Comparison of ENCODE assay signal across 20 cellular contexts in the genomic region with DNA sequence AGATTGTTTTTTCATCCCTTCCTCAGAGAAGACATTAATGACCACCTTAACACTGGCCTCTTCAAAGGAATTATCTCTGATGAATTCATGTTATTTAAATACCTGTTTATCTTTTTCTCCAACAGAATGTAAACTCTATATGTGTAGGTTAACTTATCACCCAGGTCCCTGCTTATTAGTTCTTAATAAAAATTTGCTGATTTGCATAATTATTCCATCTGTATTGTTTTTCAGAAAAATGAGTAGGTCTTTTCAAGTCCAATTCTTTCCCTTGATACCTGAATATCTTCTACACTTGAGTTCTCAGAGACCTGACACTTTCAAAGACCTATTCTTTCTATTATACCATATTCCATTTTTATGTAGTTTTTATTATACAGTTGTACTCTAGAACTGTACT.
DNase-seq lines count a peak whose midpoint lies in the region; ATAC-seq, FAIRE-seq and TF ChIP-seq lines count a peak whose summit lies in the region.
"Had no signal": no experiment of that assay in that cellular context is flagged by ENCODE, and none has a peak within 500 bp of the region (broad histone marks: within the 10 kb centered on the region; RNA-seq: fewer than 3 reads in every experiment).

No MANE protein-coding gene starts in this region.

- no peak overlapping the region for H3K56ac ChIP-seq in IMR-90 (ENCODE audit: extremely low read depth, insufficient read depth, low read length)

- no peak overlapping the region for H4K5ac ChIP-seq in IMR-90 (ENCODE audit: low read depth, low read length)

- no peak overlapping the region for H4K91ac ChIP-seq in IMR-90 (ENCODE audit: insufficient read depth, low read depth, low read length)

- H2BK5ac ChIP-seq in IMR-90 (ENCODE audit: low read depth, low read length, poor library complexity, severe bottlenecking), result no peak overlapping the region

- TF ChIP-seq POLR2A in A549 (IDR thresholded peaks at IDR 0.05; ENCODE audit: low read length) (no peak), IMR-90 (IDR thresholded peaks at IDR 0.05; ENCODE audit: low read depth, low read length) (no peak), K562 (conservative IDR thresholded peaks at IDR 0.05) (no peak)

- no peak overlapping the region for H2BK15ac ChIP-seq in IMR-90 (ENCODE audit: low read depth, low read length)

- no peaks in the 10 kb centered on the region for H3K9me1 ChIP-seq in IMR-90 (ENCODE audit: insufficient read depth, low read length)
- H3K9me1 ChIP-seq in K562 (ENCODE audit: control insufficient read depth, insufficient read depth, low read length), result no peaks in the 10 kb centered on the region

- no peaks in the 10 kb centered on the region for H3K79me2 ChIP-seq in K562 (ENCODE audit: control insufficient read depth, insufficient read depth, low read length)

- CTCF ChIA-PET in A549 (lab: Yijun Ruan, JAX) (no interaction called here), IMR-90 (lab: Yijun Ruan, JAX) (no interaction called here), K562 (lab: Yijun Ruan, JAX; ENCODE audit: low intra/inter-chr PET ratio) (no interaction called here)

- ATAC-seq in A549 (no peak), IMR-90 (ENCODE audit: low read depth) (no peak), K562 (no peak), GM21367 (IDR thresholded peaks at IDR 0.05; ENCODE audit: unreplicated experiment) (no peak)
- ATAC-seq: CD8-positive, alpha-beta T cell had no signal

- no peaks in the 10 kb centered on the region for H3K79me1 ChIP-seq in IMR-90 (ENCODE audit: low read depth in 1 of 2, low read length in 2 of 2)

- H3K9me3 ChIP-seq in A549, result no peaks in the 10 kb centered on the region
- H3K9me3 ChIP-seq in IMR-90 (ENCODE audit: control insufficient read depth, insufficient read depth, low read length), result no peaks in the 10 kb centered on the region
- no peaks in the 10 kb centered on the region for H3K9me3 ChIP-seq in K562 (replicated peaks; ENCODE audit: control insufficient read depth, insufficient read depth, low read depth, low read length)
- H3K9me3 ChIP-seq: Caco-2 had no signal

- no peak overlapping the region for H3K14ac ChIP-seq in IMR-90 (replicated peaks; ENCODE audit: low read depth, low read length)

- no peak overlapping the region for H2AK5ac ChIP-seq in IMR-90 (ENCODE audit: low read depth, low read length)

- H3K27me3 ChIP-seq in IMR-90 (ENCODE audit: control insufficient read depth, insufficient read depth, low read length) (no peaks in the 10 kb centered on the region), K562 (ENCODE audit: control insufficient read depth in 2 of 2, insufficient read depth in 2 of 2, low read length in 2 of 2) (no peaks in the 10 kb centered on the region)
- H3K27me3 ChIP-seq: BLaER1 treated with 17β-estradiol and CSF1 and Interleukin-3, amounts not matched to agents 10 nM and 100 nM had no signal

- H2BK20ac ChIP-seq in IMR-90 (ENCODE audit: low read depth, low read length), result no peak overlapping the region

- dilution Hi-C loops in IMR-90 (cut with HindIII; ENCODE audit: low sequenced_read_pairs, unreplicated experiment), result no loop called here

- no peak overlapping the region for H4K8ac ChIP-seq in IMR-90 (ENCODE audit: low read depth in 2 of 2, low read length in 2 of 2)

- H3K18ac ChIP-seq in IMR-90 (ENCODE audit: low read depth, low read length), result no peak overlapping the region

- no peaks in the 10 kb centered on the region for H4K20me1 ChIP-seq in IMR-90 (ENCODE audit: insufficient read depth, low read length)
- no peaks in the 10 kb centered on the region for H4K20me1 ChIP-seq in K562 (replicated peaks; ENCODE audit: control insufficient read depth, insufficient read depth, low read length)
- H4K20me1 ChIP-seq: BLaER1 treated with 17β-estradiol and CSF1 and Interleukin-3, amounts not matched to agents 10 nM and 100 nM had no signal

- H3K9ac ChIP-seq in IMR-90 (ENCODE audit: low read depth, low read length) (no peak overlapping the region), K562 (ENCODE audit: insufficient read depth in 1 of 2, low read depth in 2 of 2, low read length in 2 of 2) (no peak overlapping the region)
- H3K9ac ChIP-seq: BLaER1 treated with 17β-estradiol and CSF1 and Interleukin-3, amounts not matched to agents 10 nM and 100 nM had no signal

- no peaks in the 10 kb centered on the region for H3K4me1 ChIP-seq in A549
- no peaks in the 10 kb centered on the region for H3K4me1 ChIP-seq in IMR-90 (ENCODE audit: control insufficient read depth, insufficient read depth, low read length)
- H3K4me1 ChIP-seq in K562 (replicated peaks in 1 of 2; ENCODE audit: control insufficient read depth in 2 of 2, insufficient read depth in 2 of 2, low read length in 2 of 2), result no peaks in the 10 kb centered on the region
- H3K4me1 ChIP-seq: BLaER1 treated with 17β-estradiol and CSF1 and Interleukin-3, amounts not matched to agents 10 nM and 100 nM; Caco-2 had no signal

- no peak overlapping the region for H3K27ac ChIP-seq in A549
- no peak overlapping the region for H3K27ac ChIP-seq in IMR-90 (ENCODE audit: insufficient read depth, low read length)
- H3K27ac ChIP-seq in K562 (ENCODE audit: extremely low read depth, low read depth, low read length), result no peak overlapping the region
- H3K27ac ChIP-seq: BLaER1 treated with 17β-estradiol and CSF1 and Interleukin-3, amounts not matched to agents 10 nM and 100 nM; C4-2B had no signal

- intact Hi-C loops in IMR-90 (cut with micrococcal nuclease) (no loop called here), K562 (cut with micrococcal nuclease) (no loop called here)

- H2BK120ac ChIP-seq in IMR-90 (ENCODE audit: low read depth, low read length), result no peak overlapping the region

- H3K4ac ChIP-seq in IMR-90 (ENCODE audit: low read depth, low read length), result no peak overlapping the region

- TF ChIP-seq CTCF in A549 (IDR thresholded peaks at IDR 0.05), result no peak
- TF ChIP-seq CTCF in IMR-90 (conservative IDR thresholded peaks at IDR 0.05; ENCODE audit: low read depth, low read length), result no peak
- no peak for TF ChIP-seq CTCF in K562 (IDR thresholded peaks at IDR 0.05 in 2 of 3, conservative IDR thresholded peaks at IDR 0.05 in 1 of 3; ENCODE audit: insufficient read depth in 2 of 3, low read depth in 1 of 3, low read length in 3 of 3)

- FAIRE-seq in A549 (lab: Jason Lieb, UNC) (no peak), K562 (lab: Jason Lieb, UNC) (no peak)
- FAIRE-seq: A204.1, D721Med, G401.6, GM12891, GM19239 had no signal

- TF ChIP-seq RAD21 in A549 (conservative IDR thresholded peaks at IDR 0.05 in 1 of 2, IDR thresholded peaks at IDR 0.05 in 1 of 2), result no peak
- TF ChIP-seq RAD21 in IMR-90 (IDR thresholded peaks at IDR 0.05; ENCODE audit: low read length), result no peak
- TF ChIP-seq RAD21 in K562 (CRISPR knock-in tag; conservative IDR thresholded peaks at IDR 0.05 in 1 of 2, IDR thresholded peaks at IDR 0.05 in 1 of 2), result no peak

- no peak for TF ChIP-seq EP300 in A549 (IDR thresholded peaks at IDR 0.05)
- TF ChIP-seq EP300 in K562 (IDR thresholded peaks at IDR 0.05; ENCODE audit: low read length), result no peak

- H3K4me2 ChIP-seq in A549 (no peak overlapping the region), IMR-90 (ENCODE audit: low read depth, low read length) (no peak overlapping the region), K562 (ENCODE audit: insufficient read depth, low read length) (no peak overlapping the region)
- H3K4me2 ChIP-seq: BLaER1 treated with 17β-estradiol and CSF1 and Interleukin-3, amounts not matched to agents 10 nM and 100 nM had no signal

- no peak overlapping the region for H3K23ac ChIP-seq in IMR-90 (ENCODE audit: low read depth, low read length)

- POLR2A ChIA-PET in A549 (lab: Yijun Ruan, JAX), result no interaction called here
- POLR2A ChIA-PET in IMR-90 (lab: Charles Lee; ENCODE audit: unreplicated experiment), result no interaction called here
- POLR2A ChIA-PET in K562 (lab: Yijun Ruan, JAX), result no interaction called here

- no peak for DNase-seq in A549 (ENCODE audit: low read depth in 1 of 2, low spot score in 1 of 2)
- DNase-seq in IMR-90, result no peak
- no peak for DNase-seq in K562 (ENCODE audit: extremely low read depth in 1 of 4, low spot score in 3 of 4)
- no peak for DNase-seq in NCI-H748 (lab: John Stamatoyannopoulos, UW; ENCODE audit: unreplicated experiment)
- DNase-seq: 8988T; AML-193; Caco-2; Calu3; CD4-positive, alpha-beta T cell; CD8-positive, alpha-beta T cell; DMS79 treated with DMSO at 0.1 percent for 48 hours; GF-D8 had no signal

- BruUV-seq in IMR-90 (replicated peaks; lab: Mats Ljungman, UMichigan), result no TSS peak
- BruUV-seq in K562 (replicated peaks; lab: Mats Ljungman, UMichigan), result no TSS peak

- H3K4me3 ChIP-seq in A549 (no peak overlapping the region), IMR-90 (ENCODE audit: insufficient read depth, low read depth, low read length) (no peak overlapping the region), K562 (no peak overlapping the region)
- H3K4me3 ChIP-seq: BLaER1 treated with 17β-estradiol and CSF1 and Interleukin-3, amounts not matched to agents 10 nM and 100 nM had no signal

- no peaks in the 10 kb centered on the region for H3K36me3 ChIP-seq in IMR-90 (ENCODE audit: control insufficient read depth, insufficient read depth, low read length)
- H3K36me3 ChIP-seq in K562 (ENCODE audit: control insufficient read depth, insufficient read depth, low read length), result no peaks in the 10 kb centered on the region
- H3K36me3 ChIP-seq: BLaER1 treated with 17β-estradiol and CSF1 and Interleukin-3, amounts not matched to agents 10 nM and 100 nM had no signal

- no peak overlapping the region for H2AFZ ChIP-seq in IMR-90 (replicated peaks; ENCODE audit: low read length, poor library complexity)
- no peak overlapping the region for H2AFZ ChIP-seq in K562 (ENCODE audit: low read depth, low read length)

- H2AK9ac ChIP-seq in IMR-90 (replicated peaks; ENCODE audit: low read depth, low read length, poor library complexity), result no peak overlapping the region

- in situ Hi-C loops in IMR-90 (cut with MboI; ENCODE audit: low sequenced_read_pairs) (no loop called here), K562 (cut with MboI) (no loop called here)

TF ChIP-seq in A549, 52 proteins besides CTCF, POLR2A, EP300 and RAD21:
- peak; percentile 61 for TF ChIP-seq MAFK (IDR thresholded peaks at IDR 0.05; ENCODE audit: partially characterized antibody)
- TF ChIP-seq CHD4 (IDR thresholded peaks at IDR 0.05; ENCODE audit: borderline replicate concordance), result no peak

TF ChIP-seq in IMR-90, 13 proteins besides CTCF, POLR2A, EP300 and RAD21:
- 0 out of 2 replicates have a peak, but pooled peaks have one; percentile 6 for TF ChIP-seq MAFK (IDR thresholded peaks at IDR 0.05; ENCODE audit: low read depth, low read length)
- TF ChIP-seq MAZ (IDR thresholded peaks at IDR 0.05; ENCODE audit: borderline replicate concordance, low read depth, low read length), result no peak
- no peak for TF ChIP-seq RCOR1 (IDR thresholded peaks at IDR 0.05; ENCODE audit: insufficient replicate concordance, low read length)
- TF ChIP-seq FOS (IDR thresholded peaks at IDR 0.05; ENCODE audit: low read depth, low read length), result no peak
TF ChIP-seq in IMR-90: peak in this region for 1.

TF ChIP-seq in K562, 482 proteins besides CTCF, POLR2A, EP300 and RAD21 (continues in another document):
- no peak for TF ChIP-seq ZSCAN29 (IDR thresholded peaks at IDR 0.05)
- peak; percentile 61 for TF ChIP-seq ZNF316 (IDR thresholded peaks at IDR 0.05)
- TF ChIP-seq C11orf30 (IDR thresholded peaks at IDR 0.05; ENCODE audit: low read depth), result peak; percentile 52
- no peak for TF ChIP-seq HDAC2 (IDR thresholded peaks at IDR 0.05)
- TF ChIP-seq PHB2 (IDR thresholded peaks at IDR 0.05; ENCODE audit: low read depth), result no peak
